ENCODE assay signal across 8 cellular contexts in the genomic region with DNA sequence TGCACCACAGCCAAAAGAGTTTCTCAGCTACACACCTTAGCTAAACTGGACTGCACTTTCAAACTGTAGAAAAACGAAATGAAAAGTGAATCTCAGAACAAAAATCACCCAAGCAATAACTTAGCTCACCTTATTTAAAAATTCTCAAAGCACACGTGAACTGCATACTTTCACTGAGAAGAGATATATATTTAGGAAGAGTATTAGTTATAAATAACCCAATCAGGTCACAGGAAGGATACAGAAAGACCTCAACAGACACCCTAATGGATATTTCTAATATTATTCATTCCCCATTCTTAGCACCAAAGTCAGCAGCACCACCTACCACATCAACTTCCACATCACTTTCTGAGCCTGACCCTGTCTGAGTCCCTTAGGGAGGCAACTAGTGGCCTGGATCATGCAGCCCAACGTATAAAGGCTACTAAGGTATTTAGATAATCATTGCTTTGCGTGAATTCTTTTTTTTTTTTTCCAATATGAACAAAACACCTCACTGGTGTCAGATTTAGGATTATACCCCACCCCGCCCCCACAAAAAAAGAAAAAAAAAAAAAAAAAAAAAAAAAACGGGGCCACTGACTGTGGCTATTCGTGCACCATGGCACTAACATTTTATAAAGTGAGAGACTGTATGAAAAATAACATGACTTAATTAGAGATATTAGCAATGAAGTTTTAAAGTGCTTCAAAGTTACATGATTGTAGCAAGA. TPM values are rescaled to one million over a fixed set of nuclear protein-coding genes. Genes with fewer than 3 reads are reported as not detected.
DNase-seq lines count a peak whose midpoint lies in the region; ATAC-seq and TF ChIP-seq lines count a peak whose summit lies in the region.

No MANE protein-coding gene starts in this region.

- TF ChIP-seq EP300 in neural cell (conservative IDR thresholded peaks at IDR 0.05; ENCODE audit: poor library complexity, severe bottlenecking) = no peak

- WGBS in thyroid gland, 2 donors = 55 to 63% methylated on average over 7 of the region's 7 CpGs

- H3K4me3 ChIP-seq in A673 (ENCODE audit: low read depth, low read length, poor library complexity, severe bottlenecking) (peak overlapping the region; percentile 92), neural cell (ENCODE audit: low read length) (peak overlapping the region; percentile 82), thyroid gland (replicated peaks in 1 of 3) (no peak overlapping the region)

- H3K27ac ChIP-seq in A673 (ENCODE audit: low read depth, low read length, poor library complexity, severe bottlenecking) (no peak overlapping the region), neural cell (ENCODE audit: low read length) (no peak overlapping the region), thyroid gland (no peak overlapping the region)

- no peak for TF ChIP-seq POLR2A in thyroid gland (IDR thresholded peaks at IDR 0.05)

- H4K20me1 ChIP-seq in neural cell (ENCODE audit: insufficient read depth) = peaks cover 5% of the 10 kb centered on the region

- H3K27me3 ChIP-seq in A673 (replicated peaks; ENCODE audit: insufficient read depth, low read depth, low read length, poor library complexity) = no peaks in the 10 kb centered on the region
- no peaks in the 10 kb centered on the region for H3K27me3 ChIP-seq in neural cell (ENCODE audit: insufficient read depth, low read depth, low read length)
- no peaks in the 10 kb centered on the region for H3K27me3 ChIP-seq in thyroid gland

- TF ChIP-seq RAD21 in neural cell (conservative IDR thresholded peaks at IDR 0.05) = no peak

- CTCF ChIA-PET in A673 (lab: Charles Lee) = no interaction called here
- CTCF ChIA-PET in MCF 10A (lab: Yijun Ruan, JAX) = interaction anchor here (0.8 to 1.5 kb wide), 3 partner anchors 77 to 132 kb away, joined by 5 to 9 read pairs (median 6); no protein-coding TSS in a partner anchor

- H3K4me1 ChIP-seq in A673 (ENCODE audit: insufficient read depth, low read length, poor library complexity, severe bottlenecking) (peaks cover 27% of the 10 kb centered on the region), thyroid gland (peaks cover 18 to 26% of the 10 kb centered on the region in 2 donors)

- no peaks in the 10 kb centered on the region for H3F3A ChIP-seq in neural cell (ENCODE audit: insufficient read depth, low read length, poor library complexity, severe bottlenecking)

- DNase-seq in A673 (ENCODE audit: low spot score) (peak; percentile 14), MCF 10A (ENCODE audit: unreplicated experiment) (no peak), thyroid gland (no peak), AG08396 (ENCODE audit: low spot score) (no peak), NCI-H2029 treated with DMSO at 0.1 percent for 48 hours (lab: John Stamatoyannopoulos, UW) (no peak)

- H3K36me3 Mint-ChIP-seq in MCF 10A (ENCODE audit: insufficient read depth, unreplicated experiment) = peaks cover 4% of the 10 kb centered on the region

- POLR2A ChIA-PET in A673 (lab: Charles Lee; ENCODE audit: low non-redundant PET) = no interaction called here
- POLR2A ChIA-PET in MCF 10A (lab: Yijun Ruan, JAX) = interaction anchor here (0.6 to 0.8 kb wide), 4 partner anchors 12 to 161 kb away, joined by 3 read pairs; no protein-coding TSS in a partner anchor

- H3K27me3 Mint-ChIP-seq in MCF 10A (ENCODE audit: insufficient read depth, unreplicated experiment) = no peaks in the 10 kb centered on the region

- H3K9ac ChIP-seq in neural cell (ENCODE audit: low read length) = no peak overlapping the region

- H3K79me2 ChIP-seq in neural cell (replicated peaks; ENCODE audit: insufficient read depth, low read length) = peaks cover 42% of the 10 kb centered on the region

- intact Hi-C loops in A673 (cut with micrococcal nuclease; ENCODE audit: unreplicated experiment) = no loop called here
- intact Hi-C loops in MCF 10A (cut with micrococcal nuclease) = loop anchor here (1.0 kb wide), 1 partner anchor 132 kb away; no protein-coding TSS in a partner anchor
- intact Hi-C loops in thyroid gland (cut with DNase I) = no loop called here

- H3K4me3 Mint-ChIP-seq in MCF 10A (ENCODE audit: unreplicated experiment) = peak overlapping the region; percentile 91

- BruUV-seq in A673 (replicated peaks; lab: Mats Ljungman, UMichigan) (no TSS peak), MCF 10A (replicated peaks; lab: Mats Ljungman, UMichigan) (no TSS peak)

- ATAC-seq in GM18861 (IDR thresholded peaks at IDR 0.05; ENCODE audit: unreplicated experiment) = peak; percentile 30
- peak; percentile 40 for ATAC-seq in HG03378 (IDR thresholded peaks at IDR 0.05; ENCODE audit: unreplicated experiment)

- H3K4me2 ChIP-seq in neural cell (ENCODE audit: low read length) = no peak overlapping the region

- H2AFZ ChIP-seq in neural cell (ENCODE audit: low read depth, low read length) = no peak overlapping the region

- no peaks in the 10 kb centered on the region for H3K9me3 Mint-ChIP-seq in MCF 10A (ENCODE audit: unreplicated experiment)

- H3K9me3 ChIP-seq in A673 (ENCODE audit: low read depth, low read length, poor library complexity, severe bottlenecking) = no peaks in the 10 kb centered on the region
- H3K9me3 ChIP-seq in neural cell (ENCODE audit: low read length) = no peaks in the 10 kb centered on the region
- H3K9me3 ChIP-seq in thyroid gland = no peaks in the 10 kb centered on the region

- no peaks in the 10 kb centered on the region for H3K9me2 ChIP-seq in neural cell (ENCODE audit: insufficient read depth, low read length)

- TF ChIP-seq CTCF in A673 (conservative IDR thresholded peaks at IDR 0.05; ENCODE audit: low read depth, low read length) (peak; percentile 20; the same call in 1 of the 2 replicates), MCF 10A (IDR thresholded peaks at IDR 0.05; ENCODE audit: unreplicated experiment) (no peak), neural cell (IDR thresholded peaks at IDR 0.05; ENCODE audit: poor library complexity, severe bottlenecking) (no peak), thyroid gland (IDR thresholded peaks at IDR 0.05) (no peak)

- H3K4me1 Mint-ChIP-seq in MCF 10A (ENCODE audit: insufficient read depth, unreplicated experiment) = peaks cover 24% of the 10 kb centered on the region

- H3K36me3 ChIP-seq in A673 (ENCODE audit: insufficient read depth, low read length, poor library complexity, severe bottlenecking) (no peaks in the 10 kb centered on the region), neural cell (ENCODE audit: insufficient read depth, low read length) (no peaks in the 10 kb centered on the region), thyroid gland (no peaks in the 10 kb centered on the region)

- peak overlapping the region; percentile 95 for H3K27ac Mint-ChIP-seq in MCF 10A (ENCODE audit: low read depth, unreplicated experiment)

TF ChIP-seq in neural cell, 6 proteins besides CTCF, POLR2A, EP300 and RAD21:
- TF ChIP-seq SMC3 (conservative IDR thresholded peaks at IDR 0.05; ENCODE audit: poor library complexity) (no peak), REST (IDR thresholded peaks at IDR 0.05; ENCODE audit: borderline replicate concordance) (no peak), TAF1 (IDR thresholded peaks at IDR 0.05; ENCODE audit: low read depth) (no peak), POLR2AphosphoS5 (IDR thresholded peaks at IDR 0.05) (no peak), MXI1 (conservative IDR thresholded peaks at IDR 0.05; ENCODE audit: poor library complexity, severe bottlenecking) (no peak), EZH2 (IDR thresholded peaks at IDR 0.05; ENCODE audit: borderline replicate concordance, insufficient read depth, low read length, poor library complexity, severe bottlenecking) (no peak)
TF ChIP-seq in neural cell: peak in this region for 0.

RNA-seq across cellular contexts. Expression of gene ABI1, which starts 2.6 kb away (rescaled TPM):
- total RNA-seq in A673 (2021) (66.2 and 70.5 TPM in 2 replicates), MCF 10A (2022) (43.0 and 53.0 TPM in 2 replicates), thyroid gland (10 to 100 TPM; 42.7 to 72.3 (median 47.4) TPM)
- polyA plus RNA-seq in neural cell = 49.0 and 50.4 TPM in 2 replicates
- 63.1 and 72.7 TPM in 2 replicates for polyA minus RNA-seq in neural cell

Comparison
In these comparisons a context has a peak if more than half of its experiments do, and no peak if none do; other contexts are left out.
1. H3K4me3 ChIP-seq: peak in A673 (single experiment) and neural cell (single experiment); none in thyroid gland (0 of 3).